Comparison of ENCODE assay signal across 1 cellular context in genomic region chr7:44497151-44498013, GRCh38.
TF ChIP-seq lines count a peak whose summit lies in the region.

No MANE protein-coding gene starts in this region.

TF ChIP-seq in HepG2, 621 proteins besides CTCF, POLR2A, EP300 and RAD21:
- TF ChIP-seq, protein P1, sequence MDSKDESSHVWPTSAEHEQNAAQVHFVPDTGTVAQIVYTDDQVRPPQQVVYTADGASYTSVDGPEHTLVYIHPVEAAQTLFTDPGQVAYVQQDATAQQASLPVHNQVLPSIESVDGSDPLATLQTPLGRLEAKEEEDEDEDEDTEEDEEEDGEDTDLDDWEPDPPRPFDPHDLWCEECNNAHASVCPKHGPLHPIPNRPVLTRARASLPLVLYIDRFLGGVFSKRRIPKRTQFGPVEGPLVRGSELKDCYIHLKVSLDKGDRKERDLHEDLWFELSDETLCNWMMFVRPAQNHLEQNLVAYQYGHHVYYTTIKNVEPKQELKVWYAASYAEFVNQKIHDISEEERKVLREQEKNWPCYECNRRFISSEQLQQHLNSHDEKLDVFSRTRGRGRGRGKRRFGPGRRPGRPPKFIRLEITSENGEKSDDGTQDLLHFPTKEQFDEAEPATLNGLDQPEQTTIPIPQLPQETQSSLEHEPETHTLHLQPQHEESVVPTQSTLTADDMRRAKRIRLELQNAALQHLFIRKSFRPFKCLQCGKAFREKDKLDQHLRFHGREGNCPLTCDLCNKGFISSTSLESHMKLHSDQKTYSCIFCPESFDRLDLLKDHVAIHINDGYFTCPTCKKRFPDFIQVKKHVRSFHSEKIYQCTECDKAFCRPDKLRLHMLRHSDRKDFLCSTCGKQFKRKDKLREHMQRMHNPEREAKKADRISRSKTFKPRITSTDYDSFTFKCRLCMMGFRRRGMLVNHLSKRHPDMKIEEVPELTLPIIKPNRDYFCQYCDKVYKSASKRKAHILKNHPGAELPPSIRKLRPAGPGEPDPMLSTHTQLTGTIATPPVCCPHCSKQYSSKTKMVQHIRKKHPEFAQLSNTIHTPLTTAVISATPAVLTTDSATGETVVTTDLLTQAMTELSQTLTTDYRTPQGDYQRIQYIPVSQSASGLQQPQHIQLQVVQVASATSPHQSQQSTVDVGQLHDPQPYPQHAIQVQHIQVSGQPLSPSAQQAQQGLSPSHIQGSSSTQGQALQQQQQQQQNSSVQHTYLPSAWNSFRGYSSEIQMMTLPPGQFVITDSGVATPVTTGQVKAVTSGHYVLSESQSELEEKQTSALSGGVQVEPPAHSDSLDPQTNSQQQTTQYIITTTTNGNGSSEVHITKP (CRISPR knock-in tag; IDR thresholded peaks at IDR 0.05; ENCODE audit: low read depth): no peak
- TF ChIP-seq TERF1 (CRISPR knock-in tag; IDR thresholded peaks at IDR 0.05): no peak
- TF ChIP-seq ZNF646 (CRISPR knock-in tag; IDR thresholded peaks at IDR 0.05): no peak
- no peak for TF ChIP-seq ZNF501 (CRISPR knock-in tag; IDR thresholded peaks at IDR 0.05)
- no peak for TF ChIP-seq ZFP41 (CRISPR knock-in tag; IDR thresholded peaks at IDR 0.05; ENCODE audit: borderline replicate concordance)
- TF ChIP-seq ZNF235 (CRISPR knock-in tag; IDR thresholded peaks at IDR 0.05; ENCODE audit: borderline replicate concordance): no peak
- no peak for TF ChIP-seq ZNF777 (CRISPR knock-in tag; IDR thresholded peaks at IDR 0.05)
- TF ChIP-seq FOXK1 (CRISPR knock-in tag; IDR thresholded peaks at IDR 0.05; ENCODE audit: borderline replicate concordance, low read depth): no peak
- no peak for TF ChIP-seq FIP1L1 (IDR thresholded peaks at IDR 0.05; ENCODE audit: borderline replicate concordance, insufficient read depth, low read depth, low read length)
